22 cellular contexts compared by ENCODE assay signal in the genomic region with DNA sequence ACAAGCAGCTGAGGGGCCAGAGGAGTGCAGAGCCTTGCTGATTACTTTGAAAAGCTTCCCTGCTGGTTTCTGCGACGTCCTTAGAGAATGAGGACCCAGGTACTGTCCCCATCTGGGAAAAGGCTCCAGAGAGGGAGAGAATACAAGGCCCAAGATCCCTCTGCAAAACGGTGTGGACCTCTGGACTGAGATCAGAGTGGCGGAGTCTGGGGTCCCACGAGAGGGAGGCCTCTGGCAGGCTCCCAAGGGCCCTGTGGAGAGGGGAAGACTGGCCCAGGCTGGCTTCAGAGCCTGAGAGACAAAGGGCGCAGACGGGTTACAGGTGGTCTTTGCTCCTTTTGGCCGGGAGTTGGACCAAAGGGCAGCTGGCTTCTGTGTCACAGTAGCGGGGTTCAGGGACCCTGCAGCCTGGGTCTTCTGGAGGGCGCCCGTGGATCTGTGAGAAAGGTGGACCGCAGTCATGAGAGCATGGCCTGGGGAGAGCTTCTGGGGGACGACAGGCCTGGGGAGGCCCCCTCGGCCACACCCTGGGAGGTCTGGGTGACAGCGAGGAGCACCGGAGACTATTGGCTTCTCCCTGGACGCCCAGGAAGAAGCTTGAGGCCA. TPM values are rescaled to one million over a fixed set of nuclear protein-coding genes. Genes with fewer than 3 reads are reported as not detected.
DNase-seq lines count a peak whose midpoint lies in the region; ATAC-seq and TF ChIP-seq lines count a peak whose summit lies in the region.
"Had no signal": no experiment of that assay in that cellular context is flagged by ENCODE, and none has a peak within 500 bp of the region (broad histone marks: within the 10 kb centered on the region; RNA-seq: fewer than 3 reads in every experiment).

No MANE protein-coding gene starts in this region.

- intact Hi-C loops in Right ventricle myocardium inferior (cut with DNase I) (no loop called here), Right ventricle myocardium superior (cut with DNase I) (loop anchor here (10.0 kb wide), 1 partner anchor 164 kb away; a partner anchor contains a TSS), sigmoid colon (cut with DNase I) (no loop called here), gastrocnemius medialis (cut with DNase I; ENCODE audit: low total_unique reads) (no loop called here), colonic mucosa (cut with DNase I) (no loop called here)

- no peaks in the 10 kb centered on the region for H3K9me3 ChIP-seq in sigmoid colon
- H3K9me3 ChIP-seq in gastrocnemius medialis: no peaks in the 10 kb centered on the region
- H3K9me3 ChIP-seq in colonic mucosa: no peaks in the 10 kb centered on the region
- H3K9me3 ChIP-seq: BLaER1 treated with 17β-estradiol and CSF1 and Interleukin-3, amounts not matched to agents 10 nM and 100 nM; pancreas; thoracic aorta had no signal

- H3K9ac ChIP-seq in colonic mucosa (ENCODE audit: low read depth in 2 of 2, low read length in 2 of 2): no peak overlapping the region
- H3K9ac ChIP-seq: BLaER1 treated with 17β-estradiol and CSF1 and Interleukin-3, amounts not matched to agents 10 nM and 100 nM had no signal

- in situ Hi-C loops in gastrocnemius medialis (cut with MboI; ENCODE audit: low sequenced_read_pairs in 4 of 4): loop anchor here in 1 of 4 donors (25.0 kb wide), 1 partner anchor 259 kb away; no protein-coding TSS in a partner anchor

- no peak for TF ChIP-seq EP300 in sigmoid colon (IDR thresholded peaks at IDR 0.05)

- TF ChIP-seq CTCF in sigmoid colon (IDR thresholded peaks at IDR 0.05) (no peak), gastrocnemius medialis (IDR thresholded peaks at IDR 0.05 in 4 of 5, conservative IDR thresholded peaks at IDR 0.05 in 1 of 5) (no peak), colonic mucosa (IDR thresholded peaks at IDR 0.05) (no peak)

- H3K4me1 ChIP-seq in sigmoid colon (peaks cover 0 to 6% (median 5%) of the 10 kb centered on the region in 4 donors), gastrocnemius medialis (peaks cover 0 to 4% of the 10 kb centered on the region in 2 donors), colonic mucosa (peaks cover 15% of the 10 kb centered on the region)

- H3K4me3 ChIP-seq in sigmoid colon: no peak overlapping the region
- no peak overlapping the region for H3K4me3 ChIP-seq in gastrocnemius medialis
- H3K4me3 ChIP-seq in colonic mucosa: no peak overlapping the region
- H3K4me3 ChIP-seq: BLaER1 treated with 17β-estradiol and CSF1 and Interleukin-3, amounts not matched to agents 10 nM and 100 nM; pancreas; thoracic aorta had no signal

- H3K36me3 ChIP-seq in sigmoid colon (no peaks in the 10 kb centered on the region), gastrocnemius medialis (no peaks in the 10 kb centered on the region), colonic mucosa (no peaks in the 10 kb centered on the region)
- H3K36me3 ChIP-seq: BLaER1 treated with 17β-estradiol and CSF1 and Interleukin-3, amounts not matched to agents 10 nM and 100 nM; pancreas; thoracic aorta had no signal

- DNase-seq in Right ventricle myocardium inferior (ENCODE audit: missing footprints) (peak; percentile 45), Right ventricle myocardium superior (no peak), sigmoid colon (peak; percentile 43), HuH-7 (ENCODE audit: low spot score) (no peak), gastrocnemius medialis (no peak), colonic mucosa (no peak)
- DNase-seq: activated naive CD4-positive, alpha-beta T cell treated with anti-CD3 and anti-CD28 coated beads, Interleukin-2, amount 50 U/mL, for 16 hours; DMS153; effector CD8-positive, alpha-beta T cell; HCEC 1CT; IMR-90; left cardiac atrium; retina; SHP77 treated with DMSO at 0.1 percent for 48 hours; small intestine; stimulated activated naive CD4-positive, alpha-beta T cell treated with Interleukin-2 at 50 U/mL for 16 hours had no signal

- 85 to 88% methylated on average over 17 of the region's 17 CpGs for WGBS in sigmoid colon, 2 donors

- TF ChIP-seq POLR2A in sigmoid colon (IDR thresholded peaks at IDR 0.05) (no peak), gastrocnemius medialis (IDR thresholded peaks at IDR 0.05) (no peak)

- no peaks in the 10 kb centered on the region for H3K27me3 ChIP-seq in layer of hippocampus (ENCODE audit: control insufficient read depth, insufficient read depth, low read length)
- peaks cover 4 to 11% (median 11%) of the 10 kb centered on the region in 3 donors for H3K27me3 ChIP-seq in sigmoid colon
- H3K27me3 ChIP-seq in gastrocnemius medialis: no peaks in the 10 kb centered on the region
- H3K27me3 ChIP-seq in colonic mucosa: no peaks in the 10 kb centered on the region
- H3K27me3 ChIP-seq: pancreas had no signal

- H3K27ac ChIP-seq in layer of hippocampus (ENCODE audit: low read depth, low read length) (peak overlapping the region; percentile 99), sigmoid colon (no peak overlapping the region), gastrocnemius medialis (no peak overlapping the region), colonic mucosa (no peak overlapping the region)
- H3K27ac ChIP-seq: pancreas, thoracic aorta had no signal

- ATAC-seq in Right ventricle myocardium inferior (no peak), Right ventricle myocardium superior (ENCODE audit: poor library complexity) (no peak), gastrocnemius medialis (no peak)
- ATAC-seq: left cardiac atrium; natural killer cell treated with Interleukin-12 subunit alpha and Interleukin-12 subunit beta and Interleukin-15 and Interleukin-18, amount 100 ng/mL, for 72 hours; Panc1; pancreas had no signal

RNA-seq across cellular contexts. Expression of a gene that starts 0.8 kb away (rescaled TPM):
- total RNA-seq in Right ventricle myocardium inferior (0.46 TPM), Right ventricle myocardium superior (0.70 TPM), sigmoid colon (1 to 10 TPM in 2 of 4 donors, under 1 TPM in 2; under 0.01 to 1.9 (median 0.71) TPM), gastrocnemius medialis (1 to 10 TPM in 2 of 4 donors, under 1 TPM in 2; 0.12 to 4.1 (median 1.1) TPM), colonic mucosa (10 to 100 TPM; 39.6 to 67.5 TPM)
- polyA plus RNA-seq in sigmoid colon: 10 to 100 TPM in 1 of 3 donors, 1 to 10 TPM in 2; 7.2 to 13.2 (median 8.8) TPM

Comparison
In these comparisons a context has a peak if more than half of its experiments do, and no peak if none do; other contexts are left out.
1. DNase-seq: peak in Right ventricle myocardium inferior (single experiment) and sigmoid colon (single experiment); none in Right ventricle myocardium superior (single experiment), HuH-7 (single experiment), gastrocnemius medialis (0 of 2) and colonic mucosa (single experiment).
2. RNA of a gene that starts 0.8 kb away (total RNA-seq): 39.6 to 67.5 TPM in colonic mucosa; 0.12 to 4.1 TPM in gastrocnemius medialis, under 0.01 to 1.9 TPM in sigmoid colon, 0.70 TPM in Right ventricle myocardium superior (single experiment) and 0.46 TPM in Right ventricle myocardium inferior (single experiment); every median in the first group is over 4 times any median in the second.